8 cellular contexts compared by ENCODE assay signal in the genomic region with DNA sequence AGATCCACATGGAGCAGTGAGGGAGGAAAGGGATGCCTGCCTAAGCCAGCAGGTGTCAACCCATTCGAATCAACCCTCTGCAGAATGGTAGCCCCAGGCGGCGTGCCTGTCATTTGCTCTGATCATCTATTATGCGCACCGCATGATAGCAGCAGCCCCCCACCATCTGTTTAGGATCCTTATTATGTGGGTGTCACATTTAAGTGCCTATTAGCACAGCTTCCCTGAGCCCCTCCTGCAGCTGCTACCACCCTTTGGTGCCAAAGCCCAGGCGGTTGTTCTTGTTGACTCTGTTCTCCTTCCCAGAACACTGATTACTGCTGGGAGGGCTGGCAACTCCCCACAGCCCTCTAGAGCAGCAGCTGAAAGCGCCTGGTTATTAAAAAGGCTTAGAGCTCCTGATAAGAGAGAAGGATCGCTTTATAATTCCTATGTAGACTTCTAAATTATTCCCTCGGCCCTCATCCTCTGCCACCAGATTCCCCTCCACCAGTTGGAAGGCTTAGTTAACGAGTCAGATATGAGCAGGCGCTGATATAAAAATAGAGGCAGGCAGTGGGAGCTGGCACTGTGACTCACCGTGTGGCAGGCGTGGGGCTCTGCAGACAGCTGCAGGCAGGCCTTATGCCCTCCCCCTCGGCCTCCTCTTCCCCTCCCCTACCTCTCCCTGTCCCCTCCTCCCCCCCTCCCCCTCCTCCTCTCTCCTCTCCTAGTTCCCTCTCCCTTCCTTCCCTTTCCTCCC. TPM values are rescaled to one million over a fixed set of nuclear protein-coding genes. Genes with fewer than 3 reads are reported as not detected.
A peak's percentile ranks its signal among the peaks of the same experiment; 100 is the strongest.
DNase-seq lines count a peak whose midpoint lies in the region; TF ChIP-seq lines count a peak whose summit lies in the region.

No MANE protein-coding gene starts in this region.

- H3K9ac ChIP-seq in fibroblast of lung (ENCODE audit: insufficient read depth, low read length), result no peak overlapping the region

- H3K36me3 ChIP-seq in SJCRH30, result no peaks in the 10 kb centered on the region
- H3K36me3 ChIP-seq in fibroblast of lung (ENCODE audit: control insufficient read depth, insufficient read depth, low read length), result no peaks in the 10 kb centered on the region

- H3K4me3 ChIP-seq in SJCRH30, result peak overlapping the region; percentile 9
- H3K4me3 ChIP-seq in fibroblast of lung (replicated peaks in 1 of 4; ENCODE audit: control extremely low read depth in 1 of 4, insufficient read depth in 1 of 4, low read depth in 3 of 4, low read length in 4 of 4), result no peak overlapping the region

- TF ChIP-seq CTCF in fibroblast of lung (conservative IDR thresholded peaks at IDR 0.05 in 1 of 2, IDR thresholded peaks at IDR 0.05 in 1 of 2; ENCODE audit: low read depth in 1 of 2, low read length in 2 of 2), result no peak

- H3K27me3 ChIP-seq in SJCRH30 (no peaks in the 10 kb centered on the region), fibroblast of lung (ENCODE audit: control insufficient read depth, insufficient read depth, low read length) (peaks cover 25% of the 10 kb centered on the region)

- H3K4me1 ChIP-seq in SJCRH30, result peaks cover 33% of the 10 kb centered on the region
- no peaks in the 10 kb centered on the region for H3K4me1 ChIP-seq in fibroblast of lung (ENCODE audit: control insufficient read depth, extremely low read depth, insufficient read depth, low read length)

- peak overlapping the region; percentile 15 for H3K4me2 ChIP-seq in fibroblast of lung (ENCODE audit: extremely low read depth, insufficient read depth, low read length)

- no peak overlapping the region for H2AFZ ChIP-seq in fibroblast of lung (ENCODE audit: low read length)

- H4K20me1 ChIP-seq in fibroblast of lung (ENCODE audit: control insufficient read depth, extremely low read depth, insufficient read depth, low read length), result no peaks in the 10 kb centered on the region

- H3K27ac ChIP-seq in SJCRH30 (peak overlapping the region; percentile 55), fibroblast of lung (ENCODE audit: insufficient read depth, low read length) (no peak overlapping the region)

- peak; percentile 83 for DNase-seq in Daoy (ENCODE audit: low read depth)
- peak; percentile 88 for DNase-seq in MV-4-11 (lab: John Stamatoyannopoulos, UW)
- peak; percentile 90 to 93 for DNase-seq in SJCRH30
- peak; percentile 54 to 64 for DNase-seq in fibroblast of lung (ENCODE audit: low read depth in 2 of 2)
- peak; percentile 14 for DNase-seq in non-pigmented ciliary epithelial cell (ENCODE audit: low read depth)
- DNase-seq in activated CD4-positive, CD25-positive, alpha-beta regulatory T cell treated with anti-CD3 and anti-CD28 coated beads, Interleukin-2, amount 50 U/mL, for 72 hours, result no peak
- DNase-seq in activated gamma-delta T cell (lab: John Stamatoyannopoulos, UW), result no peak
- no peak for DNase-seq in germinal center (ENCODE audit: low spot score)

- H3K9me3 ChIP-seq in SJCRH30 (replicated peaks) (no peaks in the 10 kb centered on the region), fibroblast of lung (ENCODE audit: control insufficient read depth, insufficient read depth, low read depth, low read length) (no peaks in the 10 kb centered on the region)

- no peaks in the 10 kb centered on the region for H3K79me2 ChIP-seq in fibroblast of lung (ENCODE audit: control insufficient read depth, insufficient read depth, low read length)

RNA-seq across cellular contexts. Expression of a gene that starts 23.0 kb away (rescaled TPM):
- total RNA-seq in Daoy (2014; rRNA removed; shearing (Covaris generic)), result not detected in 2 replicates
- total RNA-seq in SJCRH30 (2014; rRNA removed; shearing (Covaris generic)), result 0.15 and 0.93 TPM in 2 replicates
- not detected in 2 replicates for total RNA-seq in fibroblast of lung
- polyA plus RNA-seq in fibroblast of lung, result 0.06 TPM in 1 of 2 replicates, not detected in the other
- polyA plus RNA-seq in fibroblast of lung (2012), result not detected in 2 replicates
- polyA minus RNA-seq in fibroblast of lung (ENCODE audit: low replicate concordance), result not detected in 2 replicates

Comparison
In these comparisons a context has a peak if more than half of its experiments do, and no peak if none do; other contexts are left out.
1. DNase-seq: peak in Daoy (single experiment), MV-4-11 (single experiment), SJCRH30 (2 of 2), fibroblast of lung (2 of 2) and non-pigmented ciliary epithelial cell (single experiment); none in activated CD4-positive, CD25-positive, alpha-beta regulatory T cell treated with anti-CD3 and anti-CD28 coated beads, Interleukin-2, amount 50 U/mL, for 72 hours (single experiment), activated gamma-delta T cell (single experiment) and germinal center (single experiment).